In the genomic region with DNA sequence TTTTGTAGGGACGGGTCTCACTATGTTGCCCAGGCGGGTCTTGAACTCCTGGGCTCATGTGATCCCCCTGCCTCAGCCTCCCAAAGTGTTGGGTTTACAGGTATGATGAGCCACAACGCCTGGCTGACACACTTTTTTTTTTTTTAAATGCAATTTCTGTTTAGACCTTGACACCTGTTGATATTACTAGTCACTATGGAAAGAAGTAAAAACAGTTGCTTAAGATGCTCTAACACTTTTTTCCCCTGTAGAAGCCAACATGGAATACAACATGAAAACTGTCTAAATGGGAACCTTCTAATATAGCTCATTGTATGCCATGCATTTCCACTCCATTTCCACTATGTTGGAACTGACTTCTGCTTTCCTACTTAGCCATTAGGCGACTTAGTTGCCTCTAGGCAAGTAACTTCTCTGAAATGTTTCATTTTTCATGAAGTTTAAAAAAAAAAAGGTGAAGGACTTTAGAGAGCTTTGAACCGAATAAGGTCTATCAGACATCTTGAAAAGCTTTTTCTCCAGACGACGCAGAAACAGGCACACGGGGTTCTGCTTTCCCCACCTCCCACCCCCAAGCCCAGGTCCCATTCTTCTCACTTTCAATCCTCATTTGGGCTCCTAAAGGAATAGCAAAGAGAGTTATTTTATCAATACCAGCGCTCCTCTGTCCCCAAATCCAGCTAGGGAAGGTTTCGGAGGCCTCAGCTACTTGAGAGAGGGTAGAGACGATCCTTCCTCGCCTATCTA, we compare ENCODE assay signal across 8 cellular contexts. TPM values are rescaled to one million over a fixed set of nuclear protein-coding genes. Genes with fewer than 3 reads are reported as not detected.
DNase-seq lines count a peak whose midpoint lies in the region; ATAC-seq, FAIRE-seq and TF ChIP-seq lines count a peak whose summit lies in the region.

No MANE protein-coding gene starts in this region.

- peak; percentile 66 for FAIRE-seq in GM12892 (lab: Jason Lieb, UNC)

- H3K27ac Mint-ChIP-seq in immature natural killer cell: peak overlapping the region; percentile 96 to 100 (median 99)
- H3K27ac Mint-ChIP-seq in stimulated activated naive CD8-positive, alpha-beta T cell treated with anti-CD3 and anti-CD28 coated beads, Interleukin-15, amount 100 ng/mL, for 72 hours: peak overlapping the region; percentile 96 to 99

- peak; percentile 5 for ATAC-seq in stimulated activated naive CD8-positive, alpha-beta T cell treated with anti-CD3 and anti-CD28 coated beads, Interleukin-15, amount 100 ng/mL, for 72 hours
- ATAC-seq in GM18861 (IDR thresholded peaks at IDR 0.05; ENCODE audit: unreplicated experiment): no peak

- peak overlapping the region; percentile 28 to 96 (median 82) for H3K4me3 ChIP-seq in adrenal gland

- TF ChIP-seq CTCF in 22Rv1 (IDR thresholded peaks at IDR 0.05) (no peak), adrenal gland (IDR thresholded peaks at IDR 0.05) (no peak)

- H3K36me3 Mint-ChIP-seq in immature natural killer cell: peaks cover 0 to 5% (median 0%) of the 10 kb centered on the region in 3 donors

- peaks cover 43 to 45% of the 10 kb centered on the region in 2 donors for H3K4me1 Mint-ChIP-seq in immature natural killer cell
- H3K4me1 Mint-ChIP-seq in stimulated activated naive CD8-positive, alpha-beta T cell treated with anti-CD3 and anti-CD28 coated beads, Interleukin-15, amount 100 ng/mL, for 72 hours: peaks cover 13% of the 10 kb centered on the region

- no peaks in the 10 kb centered on the region for H3K9me3 Mint-ChIP-seq in immature natural killer cell
- H3K9me3 Mint-ChIP-seq in stimulated activated naive CD8-positive, alpha-beta T cell treated with anti-CD3 and anti-CD28 coated beads, Interleukin-15, amount 100 ng/mL, for 72 hours: no peaks in the 10 kb centered on the region

- H3K36me3 ChIP-seq in adrenal gland (replicated peaks in 1 of 2): no peaks in the 10 kb centered on the region

- H3K4me3 Mint-ChIP-seq in immature natural killer cell: peak overlapping the region; percentile 92 to 100 (median 99)
- H3K4me3 Mint-ChIP-seq in stimulated activated naive CD8-positive, alpha-beta T cell treated with anti-CD3 and anti-CD28 coated beads, Interleukin-15, amount 100 ng/mL, for 72 hours: peak overlapping the region; percentile 98

- H3K27ac ChIP-seq in 22Rv1 (peak overlapping the region; percentile 98), adrenal gland (peak overlapping the region; percentile 92 to 98 (median 95))

- 14 to 26% (median 18%) methylated on average over 9 to 12 of the region's 12 CpGs for WGBS in adrenal gland, 4 donors

- TF ChIP-seq POLR2A in GM12892 (IDR thresholded peaks at IDR 0.05; ENCODE audit: low read depth, low read length) (no peak; the same call in 1 of the 2 replicates), adrenal gland (IDR thresholded peaks at IDR 0.05) (no peak)

- H3K27me3 Mint-ChIP-seq in immature natural killer cell (ENCODE audit: low read depth in 3 of 3): peaks cover 9 to 21% (median 14%) of the 10 kb centered on the region in 3 donors
- no peaks in the 10 kb centered on the region for H3K27me3 Mint-ChIP-seq in stimulated activated naive CD8-positive, alpha-beta T cell treated with anti-CD3 and anti-CD28 coated beads, Interleukin-15, amount 100 ng/mL, for 72 hours

- peaks cover 22 to 39% of the 10 kb centered on the region in 2 donors for H3K4me1 ChIP-seq in adrenal gland (replicated peaks in 1 of 2)

- H3K9me3 ChIP-seq in adrenal gland (replicated peaks in 1 of 3): no peaks in the 10 kb centered on the region

- intact Hi-C loops in adrenal gland (cut with DNase I): no loop called here

- no peaks in the 10 kb centered on the region for H3K27me3 ChIP-seq in adrenal gland

- in situ Hi-C loops in KBM-7 (cut with MboI; ENCODE audit: low pct_unique_long_range_greater_than_20kb, low sequenced_read_pairs): no loop called here

- DNase-seq in GM12892 (ENCODE audit: insufficient read length) (peak; percentile 7), Kasumi-1 (lab: John Stamatoyannopoulos, UW) (peak; percentile 74 to 77), adrenal gland (no peak), immature natural killer cell (no peak), KBM-7 (no peak)
- DNase-seq in stimulated activated naive CD8-positive, alpha-beta T cell treated with anti-CD3 and anti-CD28 coated beads, Interleukin-15, amount 100 ng/mL, for 72 hours: no peak

RNA-seq across cellular contexts. Expression of a gene that starts 0.6 kb away (rescaled TPM):
- 33.8 TPM for polyA plus RNA-seq in GM12892 (2012; ENCODE audit: missing spikeins)
- total RNA-seq in adrenal gland: 10 to 100 TPM; 17.0 to 72.0 (median 39.4) TPM
- polyA plus RNA-seq in adrenal gland (10 to 100 TPM in 1 of 3 donors, 1 to 10 TPM in 2; 3.9 to 31.3 (median 8.0) TPM), immature natural killer cell (10 to 100 TPM; 48.0 to 87.9 (median 80.5) TPM)

Comparison
In these comparisons a context has a peak if more than half of its experiments do, and no peak if none do; other contexts are left out.
1. DNase-seq: peak in GM12892 (single experiment) and Kasumi-1 (2 of 2); none in adrenal gland (0 of 7), immature natural killer cell (0 of 3), stimulated activated naive CD8-positive, alpha-beta T cell treated with anti-CD3 and anti-CD28 coated beads, Interleukin-15, amount 100 ng/mL, for 72 hours (0 of 2) and KBM-7 (single experiment).